In the genomic region with DNA sequence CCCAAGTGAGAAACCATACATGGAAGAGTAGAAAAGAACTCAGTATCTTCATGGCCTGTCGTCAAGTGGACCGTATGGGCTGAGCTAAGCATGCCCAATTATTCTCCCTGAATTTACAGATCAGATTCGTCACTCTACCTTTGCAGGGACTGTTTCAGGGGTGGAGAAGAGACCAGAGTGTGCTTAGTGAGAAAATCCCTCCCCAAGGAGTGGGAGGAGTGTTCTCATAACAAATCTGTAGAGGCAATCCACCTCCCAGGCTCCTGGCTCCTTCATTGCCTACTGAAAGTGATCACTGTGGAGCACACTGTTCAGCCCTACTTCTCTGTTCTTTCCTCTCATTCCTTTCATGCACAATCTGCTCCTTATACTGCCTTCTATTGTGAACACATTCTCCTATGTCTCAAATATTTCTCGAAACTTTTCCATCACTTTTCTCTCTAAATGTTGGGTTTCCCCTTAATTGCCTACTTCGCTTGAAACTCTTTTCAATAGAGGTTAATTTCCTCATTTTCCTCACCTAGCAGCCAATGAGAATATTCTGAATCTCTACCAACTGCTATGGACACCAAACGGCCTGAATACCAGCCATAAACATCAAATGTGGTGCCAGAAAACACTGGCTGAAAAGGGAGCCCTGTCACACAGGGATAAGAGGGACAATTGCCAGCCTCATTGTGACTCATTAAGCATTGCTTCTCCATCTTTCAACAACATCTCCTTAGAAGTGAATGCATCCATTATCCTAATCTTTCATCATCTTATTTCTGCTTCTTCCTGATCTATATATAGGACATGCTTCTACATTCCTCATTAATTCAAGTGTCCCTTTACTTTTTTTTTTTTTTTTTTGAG, we compare ENCODE assay signal across 22 cellular contexts.
DNase-seq lines count a peak whose midpoint lies in the region; ATAC-seq and TF ChIP-seq lines count a peak whose summit lies in the region.
"Had no signal": no experiment of that assay in that cellular context is flagged by ENCODE, and none has a peak within 500 bp of the region (broad histone marks: within the 10 kb centered on the region; RNA-seq: fewer than 3 reads in every experiment).

No MANE protein-coding gene starts in this region.

- H3K36me3 ChIP-seq in gastrocnemius medialis = no peaks in the 10 kb centered on the region
- H3K36me3 ChIP-seq: transverse colon had no signal

- TF ChIP-seq CTCF in AG10803 (conservative IDR thresholded peaks at IDR 0.05; ENCODE audit: low read length) (no peak), gastrocnemius medialis (IDR thresholded peaks at IDR 0.05 in 4 of 5, conservative IDR thresholded peaks at IDR 0.05 in 1 of 5) (no peak)

- intact Hi-C loops in gastrocnemius medialis (cut with DNase I; ENCODE audit: low total_unique reads) = no loop called here

- ATAC-seq in gastrocnemius medialis (no peak), GM21360 (IDR thresholded peaks at IDR 0.05; ENCODE audit: unreplicated experiment) (no peak)
- ATAC-seq: activated CD4-positive, CD25-positive, alpha-beta regulatory T cell treated with anti-CD3 and anti-CD28 coated beads, Interleukin-2, amount 50 U/mL, for 24 hours; activated CD8-positive, alpha-beta T cell treated with anti-CD3 and anti-CD28 coated beads for 36 hours; activated T-cell treated with anti-CD3 and anti-CD28 coated beads, Interleukin-2, amount 50 U/mL, for 4 hours; stimulated activated naive B cell treated with anti-CD40 and anti-IgM and Interleukin-4, amounts not matched to agents 10 μg/mL and 1 μg/mL and 100 μg/mL, for 72 hours had no signal

- H3K27me3 ChIP-seq in layer of hippocampus (ENCODE audit: control insufficient read depth, insufficient read depth, low read length) (no peaks in the 10 kb centered on the region), gastrocnemius medialis (no peaks in the 10 kb centered on the region)
- H3K27me3 ChIP-seq: transverse colon had no signal

- DNase-seq in AG10803 (ENCODE audit: low read depth) (peak; percentile 61), GM04504 (ENCODE audit: low read depth) (peak; percentile 36), astrocyte of the hippocampus (ENCODE audit: low read depth, low spot score) (peak; percentile 41), gastrocnemius medialis (no peak), D341Med (ENCODE audit: low spot score) (no peak), cerebellar cortex (ENCODE audit: low spot score) (no peak)
- DNase-seq: activated CD8-positive, alpha-beta T cell treated with anti-CD3 and anti-CD28 coated beads for 36 hours; activated naive CD4-positive, alpha-beta T cell treated with anti-CD3 and anti-CD28 coated beads, Interleukin-2, amount 50 U/mL, for 16 hours; activated T-cell treated with anti-CD3 and anti-CD28 coated beads, Interleukin-2, amount 50 U/mL, for 4 hours; CD4-positive, alpha-beta T cell; DMS53; Karpas-422; left cardiac atrium; NCI-H1092; NCI-H1930; stimulated activated naive B cell treated with anti-CD40 and anti-IgM and Interleukin-4, amounts not matched to agents 10 μg/mL and 1 μg/mL and 100 μg/mL, for 72 hours; transverse colon had no signal

- H3K9me3 ChIP-seq in gastrocnemius medialis = no peaks in the 10 kb centered on the region

- H3K4me3 ChIP-seq in AG10803 (ENCODE audit: low read length) (no peak overlapping the region), gastrocnemius medialis (no peak overlapping the region)
- H3K4me3 ChIP-seq: HAP-1, SK-N-MC, transverse colon had no signal

- peaks cover 5 to 9% of the 10 kb centered on the region in 2 donors for H3K4me1 ChIP-seq in gastrocnemius medialis

- in situ Hi-C loops in gastrocnemius medialis (cut with MboI; ENCODE audit: low sequenced_read_pairs in 4 of 4) = no loop called here

- TF ChIP-seq POLR2A in gastrocnemius medialis (IDR thresholded peaks at IDR 0.05) = no peak

- peak overlapping the region; percentile 35 for H3K27ac ChIP-seq in layer of hippocampus (ENCODE audit: low read depth, low read length)
- no peak overlapping the region for H3K27ac ChIP-seq in gastrocnemius medialis
- H3K27ac ChIP-seq: SK-N-MC, transverse colon had no signal

Comparison
In these comparisons a context has a peak if more than half of its experiments do, and no peak if none do; other contexts are left out.
1. DNase-seq: peak in AG10803 (single experiment), GM04504 (single experiment) and astrocyte of the hippocampus (single experiment); none in gastrocnemius medialis (0 of 2), D341Med (single experiment) and cerebellar cortex (single experiment).